In genomic region chr17:4790705-4791088, GRCh38 we compare ENCODE assay signal across 8 cellular contexts. TPM values are rescaled to one million over a fixed set of nuclear protein-coding genes. Genes with fewer than 3 reads are reported as not detected.
DNase-seq lines count a peak whose midpoint lies in the region; ATAC-seq and TF ChIP-seq lines count a peak whose summit lies in the region.

No MANE protein-coding gene starts in this region.

- H3K27me3 Mint-ChIP-seq in activated T-cell treated with anti-CD3 and anti-CD28 coated beads, Interleukin-2, amount 50 U/mL, for 72 hours (ENCODE audit: low read depth) = peaks cover 25% of the 10 kb centered on the region
- H3K27me3 Mint-ChIP-seq in type B pancreatic cell = peaks cover 12% of the 10 kb centered on the region

- no peaks in the 10 kb centered on the region for H3K9me3 ChIP-seq in body of pancreas

- peak overlapping the region; percentile 56 for H3K27ac Mint-ChIP-seq in activated T-cell treated with anti-CD3 and anti-CD28 coated beads, Interleukin-2, amount 50 U/mL, for 72 hours
- peak overlapping the region; percentile 84 for H3K27ac Mint-ChIP-seq in type B pancreatic cell

- peaks cover 0 to 1% of the 10 kb centered on the region in 2 donors for H3K36me3 Mint-ChIP-seq in activated T-cell treated with anti-CD3 and anti-CD28 coated beads, Interleukin-2, amount 50 U/mL, for 72 hours (ENCODE audit: insufficient read depth in 2 of 2)
- no peaks in the 10 kb centered on the region for H3K36me3 Mint-ChIP-seq in type B pancreatic cell

- WGBS in body of pancreas, 2 donors = 35% methylated on average over 7 of the region's 7 CpGs

- no peaks in the 10 kb centered on the region for H3K9me3 Mint-ChIP-seq in activated T-cell treated with anti-CD3 and anti-CD28 coated beads, Interleukin-2, amount 50 U/mL, for 72 hours
- no peaks in the 10 kb centered on the region for H3K9me3 Mint-ChIP-seq in type B pancreatic cell

- ATAC-seq in activated T-cell treated with anti-CD3 and anti-CD28 coated beads, Interleukin-2, amount 50 U/mL, for 72 hours (replicated peaks in 1 of 2) = no peak
- no peak for ATAC-seq in body of pancreas

- no peaks in the 10 kb centered on the region for H3K36me3 ChIP-seq in body of pancreas (replicated peaks in 1 of 2; ENCODE audit: insufficient read depth in 1 of 2, low read depth in 2 of 2)

- intact Hi-C loops in body of pancreas (cut with DNase I) = no loop called here

- H3K27me3 ChIP-seq in body of pancreas = peaks cover 0 to 5% of the 10 kb centered on the region in 2 donors

- peaks cover 43% of the 10 kb centered on the region for H3K4me1 ChIP-seq in body of pancreas

- peaks cover 36% of the 10 kb centered on the region for H3K4me1 Mint-ChIP-seq in activated T-cell treated with anti-CD3 and anti-CD28 coated beads, Interleukin-2, amount 50 U/mL, for 72 hours (ENCODE audit: low read depth)
- H3K4me1 Mint-ChIP-seq in type B pancreatic cell (ENCODE audit: unreplicated experiment) = peaks cover 15% of the 10 kb centered on the region

- no peak for DNase-seq in activated T-cell treated with anti-CD3 and anti-CD28 coated beads, Interleukin-2, amount 50 U/mL, for 72 hours
- no peak for DNase-seq in activated T-cell treated with anti-CD3 and anti-CD28 coated beads for 4 hours
- no peak for DNase-seq in body of pancreas
- DNase-seq in medulla oblongata (ENCODE audit: extremely low spot score) = peak; percentile 13
- no peak for DNase-seq in type B pancreatic cell (ENCODE audit: extremely low spot score, unreplicated experiment)
- no peak for DNase-seq in stimulated activated naive CD4-positive, alpha-beta T cell treated with Interleukin-2 at 50 U/mL for 16 hours (lab: John Stamatoyannopoulos, UW)
- no peak for DNase-seq in NCI-H69 (lab: John Stamatoyannopoulos, UW)
- DNase-seq in NCI-H446 (lab: John Stamatoyannopoulos, UW) = no peak

- TF ChIP-seq POLR2A in body of pancreas (IDR thresholded peaks at IDR 0.05) = no peak

- H3K4me3 ChIP-seq in body of pancreas = no peak overlapping the region

- H3K27ac ChIP-seq in body of pancreas = peak overlapping the region; percentile 91 to 100 (median 94)

- peak overlapping the region; percentile 76 to 95 for H3K4me3 Mint-ChIP-seq in activated T-cell treated with anti-CD3 and anti-CD28 coated beads, Interleukin-2, amount 50 U/mL, for 72 hours
- peak overlapping the region; percentile 83 for H3K4me3 Mint-ChIP-seq in type B pancreatic cell

- TF ChIP-seq CTCF in body of pancreas (IDR thresholded peaks at IDR 0.05) (no peak), type B pancreatic cell (conservative IDR thresholded peaks at IDR 0.05) (no peak)

RNA-seq across cellular contexts. Expression of gene GLTPD2, which starts 1.9 kb away (rescaled TPM):
- total RNA-seq in activated T-cell treated with anti-CD3 and anti-CD28 coated beads, Interleukin-2, amount 50 U/mL, for 72 hours = not detected
- total RNA-seq in body of pancreas = not detected
- total RNA-seq in type B pancreatic cell (ENCODE audit: low replicate concordance) = 4.7 and 9.8 TPM in 2 replicates

RNA-seq across cellular contexts. Expression of gene VMO1, which starts 4.5 kb away (rescaled TPM):
- total RNA-seq in activated T-cell treated with anti-CD3 and anti-CD28 coated beads, Interleukin-2, amount 50 U/mL, for 72 hours = 1 to 10 TPM in 1 of 2 donors, under 1 TPM in 1; 0.46 to 1.1 TPM
- total RNA-seq in body of pancreas (not detected), type B pancreatic cell (ENCODE audit: low replicate concordance) (1.2 and 1.8 TPM in 2 replicates)

RNA-seq across cellular contexts. Expression of gene PSMB6, which starts 5.3 kb away (rescaled TPM):
- 10 to 100 TPM; 56.3 to 68.7 TPM for total RNA-seq in activated T-cell treated with anti-CD3 and anti-CD28 coated beads, Interleukin-2, amount 50 U/mL, for 72 hours
- total RNA-seq in body of pancreas (10 to 100 TPM; 41.5 to 89.0 TPM), type B pancreatic cell (ENCODE audit: low replicate concordance) (117 and 124 TPM in 2 replicates)

RNA-seq across cellular contexts. Expression of gene PLD2, which starts 16.3 kb away (rescaled TPM):
- 10 to 100 TPM; 27.5 to 50.9 TPM for total RNA-seq in activated T-cell treated with anti-CD3 and anti-CD28 coated beads, Interleukin-2, amount 50 U/mL, for 72 hours
- total RNA-seq in body of pancreas = 10 to 100 TPM; 25.7 to 41.5 TPM
- 58.7 and 69.3 TPM in 2 replicates for total RNA-seq in type B pancreatic cell (ENCODE audit: low replicate concordance)
